In the genomic region with DNA sequence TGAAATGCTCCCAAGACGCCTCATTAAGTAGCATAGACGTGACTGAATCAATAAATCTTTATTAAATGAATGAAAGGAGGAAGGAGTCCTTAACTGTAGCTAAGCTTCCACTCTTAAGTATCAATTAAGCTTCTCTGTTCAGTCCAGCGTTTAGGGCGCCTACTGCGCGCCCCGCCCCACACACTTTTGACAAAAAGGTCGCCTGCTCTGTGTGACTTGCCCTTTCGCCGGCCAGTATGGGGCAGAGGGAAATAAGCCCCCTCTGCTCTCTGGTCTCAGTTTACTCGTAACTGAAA, we compare ENCODE assay signal across 8 cellular contexts. TPM values are rescaled to one million over a fixed set of nuclear protein-coding genes. Genes with fewer than 3 reads are reported as not detected.
A peak's percentile ranks its signal among the peaks of the same experiment; 100 is the strongest.
DNase-seq lines count a peak whose midpoint lies in the region; ATAC-seq and TF ChIP-seq lines count a peak whose summit lies in the region.

No MANE protein-coding gene starts in this region.

- peaks cover 0 to 3% of the 10 kb centered on the region in 2 donors for H3K27me3 Mint-ChIP-seq in CD8-positive, alpha-beta memory T cell

- no peak for ATAC-seq in HG03520 (IDR thresholded peaks at IDR 0.05; ENCODE audit: unreplicated experiment)

- H3K9me3 ChIP-seq in CD8-positive, alpha-beta memory T cell (ENCODE audit: low read length): no peaks in the 10 kb centered on the region
- no peaks in the 10 kb centered on the region for H3K9me3 ChIP-seq in MG63
- H3K9me3 ChIP-seq in effector memory CD4-positive, alpha-beta T cell (ENCODE audit: control insufficient read depth, low read length): no peaks in the 10 kb centered on the region
- no peaks in the 10 kb centered on the region for H3K9me3 ChIP-seq in neutrophil

- no peak for DNase-seq in CD8-positive, alpha-beta memory T cell
- no peak for DNase-seq in MG63
- DNase-seq in effector memory CD4-positive, alpha-beta T cell: no peak
- no peak for DNase-seq in AG08396 (ENCODE audit: low spot score)
- no peak for DNase-seq in stimulated activated CD4-positive, alpha-beta T cell treated with anti-CD3 and anti-CD28 coated beads, Interleukin-2, amount 100 ng/mL, for 24 hours
- no peak for DNase-seq in HK-2 (ENCODE audit: unreplicated experiment)

- peak overlapping the region; percentile 70 to 96 (median 82) for H3K27ac Mint-ChIP-seq in CD8-positive, alpha-beta memory T cell

- H3K9me3 Mint-ChIP-seq in CD8-positive, alpha-beta memory T cell: peaks cover 0 to 3% (median 0%) of the 10 kb centered on the region in 5 donors

- no peaks in the 10 kb centered on the region for H3K27me3 ChIP-seq in CD8-positive, alpha-beta memory T cell (ENCODE audit: insufficient read depth, low read length, poor library complexity, severe bottlenecking)
- H3K27me3 ChIP-seq in MG63 (no peaks in the 10 kb centered on the region), neutrophil (no peaks in the 10 kb centered on the region)
- H3K27me3 ChIP-seq in effector memory CD4-positive, alpha-beta T cell (replicated peaks; ENCODE audit: control insufficient read depth, insufficient read depth, low read length, poor library complexity, severe bottlenecking): no peaks in the 10 kb centered on the region

- POLR2A ChIA-PET in CD8-positive, alpha-beta memory T cell (lab: Charles Lee): interaction anchor here (0.6 to 1.8 kb wide), 4 partner anchors 29 to 262 kb away, joined by 3 to 8 read pairs (median 5); partner anchors contain the start of genes ENDOG, MIGA2 and SH3GLB2

- peaks cover 4% of the 10 kb centered on the region for H3K36me3 ChIP-seq in CD8-positive, alpha-beta memory T cell (ENCODE audit: insufficient read depth, low read length)
- peaks cover 2% of the 10 kb centered on the region; the same call in 1 of the 2 replicates for H3K36me3 ChIP-seq in MG63
- peaks cover 5% of the 10 kb centered on the region for H3K36me3 ChIP-seq in effector memory CD4-positive, alpha-beta T cell (ENCODE audit: control insufficient read depth, insufficient read depth, low read length)
- peaks cover 8% of the 10 kb centered on the region for H3K36me3 ChIP-seq in neutrophil

- H3K4me1 Mint-ChIP-seq in CD8-positive, alpha-beta memory T cell: peaks cover 17 to 31% (median 23%) of the 10 kb centered on the region in 3 donors

- peak overlapping the region; percentile 53 for H3K27ac ChIP-seq in CD8-positive, alpha-beta memory T cell (ENCODE audit: low read depth, low read length)
- H3K27ac ChIP-seq in effector memory CD4-positive, alpha-beta T cell (ENCODE audit: insufficient read depth, low read length, poor library complexity, severe bottlenecking): peak overlapping the region; percentile 30
- peak overlapping the region; percentile 86 for H3K27ac ChIP-seq in neutrophil

- H3K36me3 Mint-ChIP-seq in CD8-positive, alpha-beta memory T cell: peaks cover 0 to 16% (median 3%) of the 10 kb centered on the region in 3 donors

- no peak for TF ChIP-seq CTCF in neutrophil (IDR thresholded peaks at IDR 0.05)

- H3K4me3 ChIP-seq in CD8-positive, alpha-beta memory T cell (ENCODE audit: low read length): peak overlapping the region; percentile 83
- peak overlapping the region; percentile 97 for H3K4me3 ChIP-seq in MG63
- H3K4me3 ChIP-seq in effector memory CD4-positive, alpha-beta T cell (ENCODE audit: insufficient read depth, low read depth, low read length, poor library complexity, severe bottlenecking): peak overlapping the region; percentile 79
- peak overlapping the region; percentile 97 to 98 for H3K4me3 ChIP-seq in neutrophil (ENCODE audit: low read depth in 1 of 2, low read length in 1 of 2)

- CTCF ChIA-PET in CD8-positive, alpha-beta memory T cell (lab: Charles Lee): interaction anchor here (1.1 to 1.8 kb wide), 5 partner anchors 11 to 51 kb away, joined by 3 to 4 read pairs (median 3); no protein-coding TSS in a partner anchor

- peak overlapping the region; percentile 88 to 96 (median 92) for H3K4me3 Mint-ChIP-seq in CD8-positive, alpha-beta memory T cell

- peaks cover 23% of the 10 kb centered on the region for H3K4me1 ChIP-seq in CD8-positive, alpha-beta memory T cell (ENCODE audit: insufficient read depth, low read length)
- peaks cover 8% of the 10 kb centered on the region for H3K4me1 ChIP-seq in effector memory CD4-positive, alpha-beta T cell (ENCODE audit: control insufficient read depth, insufficient read depth, low read length, poor library complexity, severe bottlenecking)
- H3K4me1 ChIP-seq in neutrophil (ENCODE audit: control insufficient read depth in 1 of 2, insufficient read depth in 1 of 2, low read depth in 1 of 2, low read length in 1 of 2): peaks cover 21 to 24% of the 10 kb centered on the region in 2 experiments

RNA-seq across cellular contexts. Expression of gene DOLPP1, which starts 0.7 kb away (rescaled TPM):
- 10 to 100 TPM; 27.8 to 30.2 TPM for total RNA-seq in CD8-positive, alpha-beta memory T cell
- 15.3 TPM for polyA plus RNA-seq in CD8-positive, alpha-beta memory T cell
- total RNA-seq in MG63 (2014; rRNA removed; shearing (Covaris generic); ENCODE audit: low replicate concordance): 18.4 and 24.9 TPM in 2 replicates

RNA-seq across cellular contexts. Expression of gene CRAT, which starts 30.3 kb away (rescaled TPM):
- 1 to 10 TPM; 9.8 to 10.0 TPM for total RNA-seq in CD8-positive, alpha-beta memory T cell
- 20.1 TPM for polyA plus RNA-seq in CD8-positive, alpha-beta memory T cell
- total RNA-seq in MG63 (2014; rRNA removed; shearing (Covaris generic); ENCODE audit: low replicate concordance): 16.3 and 17.5 TPM in 2 replicates

RNA-seq across cellular contexts. Expression of gene PTPA, which starts 31.0 kb away (rescaled TPM):
- total RNA-seq in CD8-positive, alpha-beta memory T cell: 100 to 1,000 TPM; 107 to 116 TPM
- polyA plus RNA-seq in CD8-positive, alpha-beta memory T cell: 15.6 TPM
- total RNA-seq in MG63 (2014; rRNA removed; shearing (Covaris generic); ENCODE audit: low replicate concordance): 76.3 and 127 TPM in 2 replicates

RNA-seq across cellular contexts. Expression of gene MIGA2, which starts 43.8 kb away (rescaled TPM):
- total RNA-seq in CD8-positive, alpha-beta memory T cell: 10 to 100 TPM; 35.5 to 38.8 TPM
- 13.0 TPM for polyA plus RNA-seq in CD8-positive, alpha-beta memory T cell
- 16.5 and 19.3 TPM in 2 replicates for total RNA-seq in MG63 (2014; rRNA removed; shearing (Covaris generic); ENCODE audit: low replicate concordance)

RNA-seq across cellular contexts. Expression of gene SH3GLB2, which starts 52.1 kb away (rescaled TPM):
- total RNA-seq in CD8-positive, alpha-beta memory T cell: 10 to 100 TPM; 55.0 to 58.3 TPM
- 36.2 TPM for polyA plus RNA-seq in CD8-positive, alpha-beta memory T cell
- 36.7 and 42.7 TPM in 2 replicates for total RNA-seq in MG63 (2014; rRNA removed; shearing (Covaris generic); ENCODE audit: low replicate concordance)

Comparison
In these comparisons a context has a peak if more than half of its experiments do, and no peak if none do; other contexts are left out.
1. H3K27ac ChIP-seq: peak in every context shown above with its lines; median percentile 86 in neutrophil; 53 in CD8-positive, alpha-beta memory T cell; 30 in effector memory CD4-positive, alpha-beta T cell.